In genomic region chr1:29453502-29454240, GRCh38 we compare ENCODE assay signal across 8 cellular contexts.
DNase-seq lines count a peak whose midpoint lies in the region; ATAC-seq and TF ChIP-seq lines count a peak whose summit lies in the region.

No MANE protein-coding gene starts in this region.

- no peaks in the 10 kb centered on the region for H3K27me3 Mint-ChIP-seq in activated CD4-positive, alpha-beta T cell treated with anti-CD3 and anti-CD28 coated beads, Interleukin-2, amount 10 ng/mL, durations not matched to agents 24 days and 14 days
- no peaks in the 10 kb centered on the region for H3K27me3 Mint-ChIP-seq in activated T-cell treated with anti-CD3 and anti-CD28 coated beads, Interleukin-2, amount 50 U/mL, for 72 hours (ENCODE audit: low read depth)

- H3K4me1 ChIP-seq in aorta (ENCODE audit: control insufficient read depth in 1 of 2, insufficient read depth in 2 of 2, low read length in 2 of 2) = no peaks in the 10 kb centered on the region

- CTCF ChIA-PET in HEK293T (lab: Yijun Ruan, JAX) (no interaction called here), RWPE1 (lab: Yijun Ruan, JAX) (interaction anchor here (0.6 kb wide), 1 partner anchor 1564 kb away, joined by 3 read pairs; no protein-coding TSS in a partner anchor)

- H3K36me3 ChIP-seq in aorta (ENCODE audit: control insufficient read depth in 1 of 2, insufficient read depth in 2 of 2, low read length in 1 of 2) = no peaks in the 10 kb centered on the region

- H3K27ac Mint-ChIP-seq in activated CD4-positive, alpha-beta T cell treated with anti-CD3 and anti-CD28 coated beads, Interleukin-2, amount 10 ng/mL, durations not matched to agents 24 days and 14 days = no peak overlapping the region
- no peak overlapping the region for H3K27ac Mint-ChIP-seq in activated T-cell treated with anti-CD3 and anti-CD28 coated beads, Interleukin-2, amount 50 U/mL, for 72 hours

- TF ChIP-seq CTCF in RWPE1 (conservative IDR thresholded peaks at IDR 0.05; ENCODE audit: low read depth) (no peak), fibroblast of villous mesenchyme (IDR thresholded peaks at IDR 0.05; ENCODE audit: insufficient read depth, low read depth, low read length) (peak; percentile 43)

- DNase-seq in COLO829 (ENCODE audit: low spot score) (peak; percentile 40), HEK293T (ENCODE audit: extremely low spot score) (peak; percentile 88), RWPE1 (ENCODE audit: low spot score) (peak; percentile 68), fibroblast of villous mesenchyme (ENCODE audit: low read depth) (peak; percentile 62), aorta (peak; percentile 30 to 36), hippocampal formation (lab: John Stamatoyannopoulos, UW) (no peak)
- DNase-seq in activated CD4-positive, alpha-beta T cell treated with anti-CD3 and anti-CD28 coated beads, Interleukin-2, amount 10 ng/mL, durations not matched to agents 24 days and 14 days = no peak
- no peak for DNase-seq in activated T-cell treated with anti-CD3 and anti-CD28 coated beads, Interleukin-2, amount 50 U/mL, for 72 hours

- ATAC-seq in aorta (ENCODE audit: low FRiP score) = no peak
- no peak for ATAC-seq in activated T-cell treated with anti-CD3 and anti-CD28 coated beads, Interleukin-2, amount 50 U/mL, for 72 hours (replicated peaks in 1 of 2)

- H3K4me1 Mint-ChIP-seq in activated CD4-positive, alpha-beta T cell treated with anti-CD3 and anti-CD28 coated beads, Interleukin-2, amount 10 ng/mL, durations not matched to agents 24 days and 14 days = no peaks in the 10 kb centered on the region
- H3K4me1 Mint-ChIP-seq in activated T-cell treated with anti-CD3 and anti-CD28 coated beads, Interleukin-2, amount 50 U/mL, for 72 hours (ENCODE audit: low read depth) = no peaks in the 10 kb centered on the region

- no peaks in the 10 kb centered on the region for H3K36me3 Mint-ChIP-seq in activated CD4-positive, alpha-beta T cell treated with anti-CD3 and anti-CD28 coated beads, Interleukin-2, amount 10 ng/mL, durations not matched to agents 24 days and 14 days (ENCODE audit: low read depth)
- no peaks in the 10 kb centered on the region for H3K36me3 Mint-ChIP-seq in activated T-cell treated with anti-CD3 and anti-CD28 coated beads, Interleukin-2, amount 50 U/mL, for 72 hours (ENCODE audit: insufficient read depth in 2 of 2)

- no peaks in the 10 kb centered on the region for H3K9me3 ChIP-seq in aorta (ENCODE audit: control insufficient read depth, low read length)

- intact Hi-C loops in aorta (cut with DNase I) = loop anchor here in 1 of 2 donors (10.0 kb wide), 1 partner anchor 219 kb away; the partner anchor contains the start of genes MECR and PTPRU
- intact Hi-C loops in activated CD4-positive, alpha-beta T cell treated with anti-CD3 and anti-CD28 coated beads, Interleukin-2, amount 10 ng/mL, durations not matched to agents 24 days and 14 days (cut with micrococcal nuclease) = no loop called here

- 28 to 30% methylated on average over 7 to 8 of the region's 8 CpGs for WGBS in aorta, 2 donors

- H3K4me3 ChIP-seq in fibroblast of villous mesenchyme (ENCODE audit: low read depth, low read length) = no peak overlapping the region
- no peak overlapping the region for H3K4me3 ChIP-seq in aorta (ENCODE audit: low read length in 2 of 2)

- H3K27ac ChIP-seq in RWPE1 = no peak overlapping the region
- no peak overlapping the region for H3K27ac ChIP-seq in aorta (ENCODE audit: low read depth in 1 of 2, low read length in 2 of 2)

- no peaks in the 10 kb centered on the region for H3K27me3 ChIP-seq in aorta (ENCODE audit: control insufficient read depth in 1 of 2, insufficient read depth in 2 of 2, low read length in 1 of 2)

- H3K4me3 Mint-ChIP-seq in activated CD4-positive, alpha-beta T cell treated with anti-CD3 and anti-CD28 coated beads, Interleukin-2, amount 10 ng/mL, durations not matched to agents 24 days and 14 days = no peak overlapping the region
- H3K4me3 Mint-ChIP-seq in activated T-cell treated with anti-CD3 and anti-CD28 coated beads, Interleukin-2, amount 50 U/mL, for 72 hours = no peak overlapping the region

- H3K9me3 Mint-ChIP-seq in activated CD4-positive, alpha-beta T cell treated with anti-CD3 and anti-CD28 coated beads, Interleukin-2, amount 10 ng/mL, durations not matched to agents 24 days and 14 days = no peaks in the 10 kb centered on the region
- no peaks in the 10 kb centered on the region for H3K9me3 Mint-ChIP-seq in activated T-cell treated with anti-CD3 and anti-CD28 coated beads, Interleukin-2, amount 50 U/mL, for 72 hours

- POLR2A ChIA-PET in HEK293T (lab: Yijun Ruan, JAX) (no interaction called here), RWPE1 (lab: Yijun Ruan, JAX; ENCODE audit: low non-redundant PET) (no interaction called here)

TF ChIP-seq in HEK293T, 16 proteins besides CTCF, POLR2A, EP300 and RAD21:
- no peak for TF ChIP-seq FOXA1 (IDR thresholded peaks at IDR 0.05)
TF ChIP-seq in HEK293T: peak in this region for 0.

Comparison
In these comparisons a context has a peak if more than half of its experiments do, and no peak if none do; other contexts are left out.
1. DNase-seq: peak in COLO829 (single experiment), HEK293T (single experiment), RWPE1 (single experiment), fibroblast of villous mesenchyme (single experiment) and aorta (2 of 2); none in activated CD4-positive, alpha-beta T cell treated with anti-CD3 and anti-CD28 coated beads, Interleukin-2, amount 10 ng/mL, durations not matched to agents 24 days and 14 days (single experiment), hippocampal formation (0 of 2) and activated T-cell treated with anti-CD3 and anti-CD28 coated beads, Interleukin-2, amount 50 U/mL, for 72 hours (0 of 2).